ENCODE assay signal across 9 cellular contexts in the genomic region with DNA sequence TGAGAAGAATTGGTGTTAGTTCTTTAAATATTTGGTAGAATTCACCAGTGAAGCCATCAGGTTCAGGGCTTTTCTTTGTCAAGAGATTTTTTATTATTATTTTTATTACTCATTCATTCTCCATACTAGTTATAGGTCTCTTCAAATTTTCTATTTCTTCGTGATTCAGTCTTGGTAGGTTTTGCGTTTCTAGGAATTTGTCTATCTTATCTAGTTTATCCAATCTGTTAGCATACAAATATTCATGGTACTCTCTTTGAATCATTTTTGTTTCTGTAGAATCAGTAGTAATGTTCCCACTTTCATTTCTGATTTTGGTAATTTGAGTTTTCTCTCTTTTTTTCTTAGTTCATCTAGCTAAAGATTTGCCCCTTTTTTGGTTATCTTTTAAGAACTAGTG. TPM values are rescaled to one million over a fixed set of nuclear protein-coding genes. Genes with fewer than 3 reads are reported as not detected.
"Had no signal": no experiment of that assay in that cellular context is flagged by ENCODE, and none has a peak within 500 bp of the region (broad histone marks: within the 10 kb centered on the region; RNA-seq: fewer than 3 reads in every experiment).

No MANE protein-coding gene starts in this region.

- H3K4me3 ChIP-seq: GM23248, HAP-1 had no signal

- H3K4me1 ChIP-seq: HAP-1 had no signal

- H3K9me3 ChIP-seq: HAP-1 had no signal

- DNase-seq: GM23248, GOT3, H7, HFFc6 had no signal

- FAIRE-seq: HepG2 had no signal

- H3K27ac Mint-ChIP-seq: HFFc6, IgD-negative memory B cell had no signal

- H3K4me1 Mint-ChIP-seq: IgD-negative memory B cell had no signal

- ATAC-seq: HCT116, HepG2 had no signal

- H3K4me3 Mint-ChIP-seq: HFFc6, IgD-negative memory B cell had no signal

- H3K27ac ChIP-seq: GM23248, HL-60 had no signal

- H3K36me3 ChIP-seq: HAP-1 had no signal

RNA-seq across cellular contexts. Expression of gene PRDM1, which starts 52.3 kb away (rescaled TPM):
- total RNA-seq: HepG2 had no signal
